In genomic region chr21:44297525-44298290, GRCh38 we compare ENCODE assay signal across 8 cellular contexts. TPM values are rescaled to one million over a fixed set of nuclear protein-coding genes. Genes with fewer than 3 reads are reported as not detected.
DNase-seq lines count a peak whose midpoint lies in the region; ATAC-seq and TF ChIP-seq lines count a peak whose summit lies in the region.

No MANE protein-coding gene starts in this region.

- peaks cover 4% of the 10 kb centered on the region; the same call in 1 of the 2 replicates for H4K20me1 ChIP-seq in PC-9 (ENCODE audit: insufficient read depth)

- H3K4me1 ChIP-seq in PC-9 (replicated peaks; ENCODE audit: insufficient read depth): peaks cover 25% of the 10 kb centered on the region; the same call in 1 of the 2 replicates

- H3K36me3 ChIP-seq in PC-9 (ENCODE audit: low read depth): no peaks in the 10 kb centered on the region

- H3K4me3 ChIP-seq in Jurkat, Clone E6-1 (ENCODE audit: low read length): no peak overlapping the region
- H3K4me3 ChIP-seq in PC-9: no peak overlapping the region
- H3K4me3 ChIP-seq in epithelial cell of proximal tubule (ENCODE audit: low read depth, low read length): no peak overlapping the region

- DNase-seq in DMS114 treated with DMSO at 0.1 percent for 48 hours (lab: John Stamatoyannopoulos, UW; ENCODE audit: unreplicated experiment): peak; percentile 51
- DNase-seq in Jurkat, Clone E6-1 (ENCODE audit: low read depth, low spot score): peak; percentile 25
- peak; percentile 67 to 79 for DNase-seq in PC-9
- DNase-seq in activated T-cell treated with anti-CD3 and anti-CD28 coated beads for 4 hours: peak; percentile 71
- DNase-seq in epithelial cell of proximal tubule (ENCODE audit: low read depth): no peak
- peak; percentile 72 for DNase-seq in naive B cell
- DNase-seq in stimulated activated CD8-positive, alpha-beta memory T cell treated with anti-CD3 and anti-CD28 coated beads, Interleukin-7, amount 100 ng/mL, for 48 hours (ENCODE audit: extremely low read depth in 1 of 2, low read depth in 1 of 2): peak; percentile 50 to 55

- intact Hi-C loops in PC-9 (cut with micrococcal nuclease; ENCODE audit: unreplicated experiment): no loop called here

- ATAC-seq in naive B cell (ENCODE audit: low read depth in 2 of 2): peak; percentile 55 to 57
- no peak for ATAC-seq in HG03521 (IDR thresholded peaks at IDR 0.05; ENCODE audit: unreplicated experiment)

- no peaks in the 10 kb centered on the region for H3K27me3 Mint-ChIP-seq in naive B cell

- CTCF ChIA-PET in PC-9 (lab: Charles Lee): interaction anchor here (0.6 kb wide), 2 partner anchors 27 to 30 kb away, joined by 3 to 5 read pairs; no protein-coding TSS in a partner anchor

- peaks cover 7% of the 10 kb centered on the region; the same call in 1 of the 2 replicates for H3K79me2 ChIP-seq in PC-9 (ENCODE audit: low read depth)

- no peak overlapping the region for H2AFZ ChIP-seq in PC-9

- H3K4me2 ChIP-seq in PC-9: peak overlapping the region; percentile 67

- no TSS peak for BruUV-seq in PC-9 (replicated peaks; lab: Mats Ljungman, UMichigan)

- H3K9me3 Mint-ChIP-seq in naive B cell: no peaks in the 10 kb centered on the region

- no peaks in the 10 kb centered on the region for H3K36me3 Mint-ChIP-seq in naive B cell

- H3K27ac ChIP-seq in PC-9: peak overlapping the region; percentile 36; the same call in 1 of the 2 replicates

- H3K9me3 ChIP-seq in PC-9 (ENCODE audit: insufficient read depth, low read depth): no peaks in the 10 kb centered on the region

- POLR2A ChIA-PET in PC-9 (lab: Charles Lee; ENCODE audit: unreplicated experiment): no interaction called here

- TF ChIP-seq CTCF in PC-9 (conservative IDR thresholded peaks at IDR 0.05) (peak; percentile 78), epithelial cell of proximal tubule (conservative IDR thresholded peaks at IDR 0.05; ENCODE audit: low read depth, low read length) (peak; percentile 86)

- peak overlapping the region; percentile 34 to 91 (median 60) for H3K4me3 Mint-ChIP-seq in naive B cell

- H3F3A ChIP-seq in PC-9 (ENCODE audit: insufficient read depth, low read depth): peaks cover 15% of the 10 kb centered on the region; the same call in 1 of the 2 replicates

- H3K9me2 ChIP-seq in PC-9 (ENCODE audit: insufficient read depth): no peaks in the 10 kb centered on the region

- peaks cover 44 to 60% (median 54%) of the 10 kb centered on the region in 3 donors for H3K4me1 Mint-ChIP-seq in naive B cell

- peak overlapping the region; percentile 89 to 99 (median 95) for H3K27ac Mint-ChIP-seq in naive B cell

- no peaks in the 10 kb centered on the region for H3K27me3 ChIP-seq in PC-9 (ENCODE audit: insufficient read depth, low read depth)

RNA-seq across cellular contexts. Expression of gene PFKL, which starts 2.1 kb away (rescaled TPM):
- polyA plus RNA-seq in Jurkat, Clone E6-1 (2012; ENCODE audit: insufficient read depth, insufficient read length): 56.7 TPM
- total RNA-seq in PC-9 (2021): 67.5 and 73.8 TPM in 2 replicates
- 65.8 and 125 TPM in 2 replicates for total RNA-seq in epithelial cell of proximal tubule
- 100 to 1,000 TPM; 165 to 210 (median 189) TPM for polyA plus RNA-seq in naive B cell (ENCODE audit: low read depth in 6 of 6)

RNA-seq across cellular contexts. Expression of gene AIRE, which starts 12.0 kb away (rescaled TPM):
- polyA plus RNA-seq in Jurkat, Clone E6-1 (2012; ENCODE audit: insufficient read depth, insufficient read length): not detected
- total RNA-seq in PC-9 (2021) (not detected in 2 replicates), epithelial cell of proximal tubule (not detected in 2 replicates)
- 1 to 10 TPM in 2 of 6 donors, under 1 TPM in 4; 0.34 to 1.7 (median 0.77) TPM for polyA plus RNA-seq in naive B cell (ENCODE audit: low read depth in 6 of 6)

RNA-seq across cellular contexts. Expression of gene DNMT3L, which starts 36.0 kb away (rescaled TPM):
- not detected for polyA plus RNA-seq in Jurkat, Clone E6-1 (2012; ENCODE audit: insufficient read depth, insufficient read length)
- total RNA-seq in PC-9 (2021): not detected in 2 replicates
- not detected in 2 replicates for total RNA-seq in epithelial cell of proximal tubule
- not detected for polyA plus RNA-seq in naive B cell (ENCODE audit: low read depth in 6 of 6)

RNA-seq across cellular contexts. Expression of gene CFAP410, which starts 41.5 kb away (rescaled TPM):
- polyA plus RNA-seq in Jurkat, Clone E6-1 (2012; ENCODE audit: insufficient read depth, insufficient read length): 18.0 TPM
- 12.5 and 23.9 TPM in 2 replicates for total RNA-seq in PC-9 (2021)
- 11.2 and 11.4 TPM in 2 replicates for total RNA-seq in epithelial cell of proximal tubule
- 10 to 100 TPM; 28.1 to 44.6 (median 35.1) TPM for polyA plus RNA-seq in naive B cell (ENCODE audit: low read depth in 6 of 6)

RNA-seq across cellular contexts. Expression of gene TRPM2, which starts 55.7 kb away (rescaled TPM):
- 14.1 TPM for polyA plus RNA-seq in Jurkat, Clone E6-1 (2012; ENCODE audit: insufficient read depth, insufficient read length)
- total RNA-seq in PC-9 (2021) (not detected in 2 replicates), epithelial cell of proximal tubule (0.52 and 1.7 TPM in 2 replicates)
- polyA plus RNA-seq in naive B cell (ENCODE audit: low read depth in 6 of 6): 1 to 10 TPM in 5 of 6 donors, under 1 TPM in 1; 0.48 to 4.8 (median 2.6) TPM
